Comparison of ENCODE assay signal across 27 cellular contexts in genomic region chr5:178353461-178353860, GRCh38.
"Had no signal": no experiment of that assay in that cellular context is flagged by ENCODE, and none has a peak within 500 bp of the region (broad histone marks: within the 10 kb centered on the region; RNA-seq: fewer than 3 reads in every experiment).

No MANE protein-coding gene starts in this region.

- H3K36me3 ChIP-seq: esophagus squamous epithelium, pancreas, right lobe of liver, suprapubic skin, transverse colon, upper lobe of right lung, uterus had no signal

- H3K9me3 Mint-ChIP-seq: effector memory CD8-positive, alpha-beta T cell; immature natural killer cell; memory B cell; nephron progenitor cell had no signal

- ATAC-seq: effector memory CD8-positive, alpha-beta T cell; left ventricle myocardium superior; pancreas; right lobe of liver; stimulated activated naive CD8-positive, alpha-beta T cell treated with anti-CD3 and anti-CD28 coated beads, Interleukin-15, amount 100 ng/mL, for 72 hours; upper lobe of right lung had no signal

- H3K27ac Mint-ChIP-seq: effector memory CD8-positive, alpha-beta T cell; immature natural killer cell; memory B cell; nephron progenitor cell; stimulated activated naive CD8-positive, alpha-beta T cell treated with anti-CD3 and anti-CD28 coated beads, Interleukin-15, amount 100 ng/mL, for 72 hours had no signal

- H3K27me3 ChIP-seq: pancreas, right lobe of liver, transverse colon, upper lobe of right lung, uterus had no signal

- H3K27ac ChIP-seq: esophagus squamous epithelium, pancreas, right lobe of liver, suprapubic skin, transverse colon, upper lobe of right lung, uterus had no signal

- H3K4me3 Mint-ChIP-seq: effector memory CD8-positive, alpha-beta T cell; immature natural killer cell; memory B cell; nephron progenitor cell; stimulated activated naive CD8-positive, alpha-beta T cell treated with anti-CD3 and anti-CD28 coated beads, Interleukin-15, amount 100 ng/mL, for 72 hours had no signal

- DNase-seq: cortex of kidney; effector memory CD8-positive, alpha-beta T cell; erythroblast; esophagus squamous epithelium; foreskin melanocyte; hypothalamus; immature natural killer cell; islet precursor cell; left ventricle myocardium superior; nephron progenitor cell; occipital lobe; pancreas; small intestine; stimulated activated CD4-positive, alpha-beta T cell treated with anti-CD3 and anti-CD28 coated beads, Interleukin-12 subunit alpha, Interleukin-12 subunit beta, amount 100 ng/mL, for 4 hours; stimulated activated CD4-positive, alpha-beta T cell treated with anti-CD3 and anti-CD28 coated beads, Interleukin-1b, Interleukin-23, amount 100 ng/mL, for 48 hours; stimulated activated CD4-positive, alpha-beta T cell treated with anti-CD3 and anti-CD28 coated beads, Interleukin-4, amount 100 ng/mL, for 1 hour; stimulated activated CD8-positive, alpha-beta memory T cell treated with anti-CD3 and anti-CD28 coated beads, Interleukin-4, amount 100 ng/mL, for 48 hours; stimulated activated naive CD4-positive, alpha-beta T cell; stimulated activated naive CD8-positive, alpha-beta T cell treated with anti-CD3 and anti-CD28 coated beads, Interleukin-15, amount 100 ng/mL, for 72 hours; transverse colon; uterus had no signal

- FAIRE-seq: endometrium, pancreas, small intestine had no signal

- H3K36me3 Mint-ChIP-seq: immature natural killer cell, memory B cell had no signal

- H3K9me3 ChIP-seq: esophagus squamous epithelium, pancreas, right lobe of liver, suprapubic skin, transverse colon, upper lobe of right lung, uterus had no signal

- H3K4me1 ChIP-seq: uterus had no signal

- H3K4me3 ChIP-seq: esophagus squamous epithelium, lung, pancreas, right lobe of liver, suprapubic skin, transverse colon, upper lobe of right lung, uterus had no signal
